ENCODE assay signal across 19 cellular contexts in the genomic region with DNA sequence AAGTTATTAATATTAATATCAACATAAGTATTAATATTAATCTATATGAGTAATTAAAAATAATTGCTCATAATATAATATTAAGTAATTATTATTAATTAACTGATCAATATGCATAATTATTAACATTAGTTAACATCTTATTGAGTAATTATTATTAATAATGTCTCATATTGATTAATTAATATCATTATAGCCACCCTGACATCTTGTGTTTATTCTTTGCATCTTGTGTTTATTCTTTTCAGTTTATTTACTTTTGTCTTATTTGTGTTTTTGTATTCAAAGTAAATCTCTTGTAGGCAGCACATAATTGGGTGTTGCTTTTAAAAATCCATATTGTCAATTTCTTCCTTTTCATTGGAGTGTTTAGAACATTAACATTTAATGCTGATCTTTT. TPM values are rescaled to one million over a fixed set of nuclear protein-coding genes. Genes with fewer than 3 reads are reported as not detected.
"Had no signal": no experiment of that assay in that cellular context is flagged by ENCODE, and none has a peak within 500 bp of the region (broad histone marks: within the 10 kb centered on the region; RNA-seq: fewer than 3 reads in every experiment).

No MANE protein-coding gene starts in this region.

- H3K27ac ChIP-seq: adrenal gland, esophagus squamous epithelium, heart right ventricle, left ventricle myocardium inferior, stomach, uterus had no signal

- DNase-seq: activated B cell treated with CpG ODN at 0.5 μM for 24 hours; activated CD4-positive, alpha-beta T cell treated with anti-CD3 and anti-CD28 coated beads, Interleukin-2, amount 10 ng/mL, durations not matched to agents 24 days and 14 days; activated naive CD4-positive, alpha-beta T cell treated with anti-CD3 and anti-CD28 coated beads, Interleukin-2, amount 10 ng/mL, durations not matched to agents 7 days and 5 days; adrenal gland; endodermal cell; esophagus squamous epithelium; foreskin melanocyte; heart right ventricle; left ventricle myocardium inferior; stomach; T-helper 17 cell; uterus had no signal

- H3K27ac Mint-ChIP-seq: activated B cell treated with CpG ODN at 0.5 μM for 24 hours; activated naive CD4-positive, alpha-beta T cell treated with anti-CD3 and anti-CD28 coated beads, Interleukin-2, amount 10 ng/mL, durations not matched to agents 7 days and 5 days; activated T-helper 2 cell treated with anti-CD3 and anti-CD28 coated beads, Interferon-gamma antibody, Interleukin-2, Interleukin-4, amounts not matched to agents 10 μg/mL and 5 μg/mL and 100 μg/mL, durations not matched to agents 14 hours and 24 hours and 36 hours; brain; dendritic cell treated with granulocyte-macrophage colony-stimulating factor and Interleukin-4, amounts not matched to agents 40 ng/mL and 50 ng/mL, for 4 days; endodermal cell; memory B cell; nephron; T-helper 17 cell had no signal

- H3K4me3 Mint-ChIP-seq: activated B cell treated with CpG ODN at 0.5 μM for 24 hours; activated CD4-positive, alpha-beta T cell treated with anti-CD3 and anti-CD28 coated beads, Interleukin-2, amount 10 ng/mL, durations not matched to agents 24 days and 14 days; activated naive CD4-positive, alpha-beta T cell treated with anti-CD3 and anti-CD28 coated beads, Interleukin-2, amount 10 ng/mL, durations not matched to agents 7 days and 5 days; brain; dendritic cell treated with granulocyte-macrophage colony-stimulating factor and Interleukin-4, amounts not matched to agents 40 ng/mL and 50 ng/mL, for 4 days; endodermal cell; memory B cell; nephron; T-helper 17 cell had no signal

- H3K9me3 Mint-ChIP-seq: nephron had no signal

- FAIRE-seq: islet of Langerhans had no signal

- H3K4me3 ChIP-seq: adrenal gland, esophagus squamous epithelium, heart right ventricle, left ventricle myocardium inferior, stomach, uterus had no signal

- H3K27me3 ChIP-seq: adrenal gland, uterus had no signal

- H3K36me3 Mint-ChIP-seq: brain had no signal

- H3K4me1 Mint-ChIP-seq: activated B cell treated with CpG ODN at 0.5 μM for 24 hours, endodermal cell, memory B cell had no signal

- H3K9me3 ChIP-seq: adrenal gland, uterus had no signal

- H3K4me1 ChIP-seq: left ventricle myocardium inferior, stomach, uterus had no signal

- H3K36me3 ChIP-seq: adrenal gland, esophagus squamous epithelium, heart right ventricle, left ventricle myocardium inferior, stomach, uterus had no signal

RNA-seq across cellular contexts. Expression of a gene that starts 56.6 kb away (rescaled TPM):
- total RNA-seq: endodermal cell, heart right ventricle, left ventricle myocardium inferior, skeletal muscle tissue had no signal
